15 cellular contexts compared by ENCODE assay signal in genomic region chr16:66273036-66273435, GRCh38.
DNase-seq lines count a peak whose midpoint lies in the region; ATAC-seq and TF ChIP-seq lines count a peak whose summit lies in the region.
"Had no signal": no experiment of that assay in that cellular context is flagged by ENCODE, and none has a peak within 500 bp of the region (broad histone marks: within the 10 kb centered on the region; RNA-seq: fewer than 3 reads in every experiment).

No MANE protein-coding gene starts in this region.

- H2BK5ac ChIP-seq in IMR-90 (ENCODE audit: low read depth, low read length, poor library complexity, severe bottlenecking) = no peak overlapping the region

- H3K4me1 Mint-ChIP-seq in osteocyte (ENCODE audit: unreplicated experiment) = peaks cover 27% of the 10 kb centered on the region
- peaks cover 2 to 7% of the 10 kb centered on the region in 2 donors for H3K4me1 Mint-ChIP-seq in stimulated activated naive B cell treated with anti-CD40 and anti-IgM and Interleukin-4, amounts not matched to agents 10 μg/mL and 1 μg/mL and 100 μg/mL, for 72 hours

- BruUV-seq in IMR-90 (replicated peaks; lab: Mats Ljungman, UMichigan) = no TSS peak

- no peaks in the 10 kb centered on the region for H4K20me1 ChIP-seq in IMR-90 (ENCODE audit: insufficient read depth, low read length)

- no peak overlapping the region for H3K14ac ChIP-seq in IMR-90 (replicated peaks; ENCODE audit: low read depth, low read length)

- no peak overlapping the region for H3K23ac ChIP-seq in IMR-90 (ENCODE audit: low read depth, low read length)

- in situ Hi-C loops in IMR-90 (cut with MboI; ENCODE audit: low sequenced_read_pairs) = loop anchor here (5.0 kb wide), 1 partner anchor 1151 kb away; the partner anchor contains the start of gene CDH11

- H3K27ac Mint-ChIP-seq in osteocyte (ENCODE audit: unreplicated experiment) = no peak overlapping the region
- H3K27ac Mint-ChIP-seq in stimulated activated naive B cell treated with anti-CD40 and anti-IgM and Interleukin-4, amounts not matched to agents 10 μg/mL and 1 μg/mL and 100 μg/mL, for 72 hours = no peak overlapping the region
- H3K27ac Mint-ChIP-seq: CD8-positive, alpha-beta memory T cell had no signal

- no peak overlapping the region for H2AFZ ChIP-seq in IMR-90 (replicated peaks; ENCODE audit: low read length, poor library complexity)

- 83% methylated on average over 1 of the region's 4 CpGs; no CpG with 5 or more reads in 1 of the 2 experiments for WGBS in IMR-90 (ENCODE audit: extremely low coverage in 2 of 2, insufficient read length in 1 of 2), 2 experiments

- no peak for ATAC-seq in IMR-90 (ENCODE audit: low read depth)
- no peak for ATAC-seq in GM21619 (IDR thresholded peaks at IDR 0.05; ENCODE audit: unreplicated experiment)
- no peak for ATAC-seq in stimulated activated naive B cell treated with anti-CD40 and anti-IgM and Interleukin-4, amounts not matched to agents 10 μg/mL and 1 μg/mL and 100 μg/mL, for 72 hours (replicated peaks)
- ATAC-seq in GM21423 (IDR thresholded peaks at IDR 0.05; ENCODE audit: unreplicated experiment) = no peak
- ATAC-seq: HCT116 had no signal

- peak overlapping the region; percentile 87; the same call in 1 of the 2 replicates for H2AK5ac ChIP-seq in IMR-90 (ENCODE audit: low read depth, low read length)

- dilution Hi-C loops in IMR-90 (cut with HindIII; ENCODE audit: low sequenced_read_pairs, unreplicated experiment) = no loop called here

- H2BK120ac ChIP-seq in IMR-90 (ENCODE audit: low read depth, low read length) = no peak overlapping the region

- H3K27me3 Mint-ChIP-seq in osteocyte (ENCODE audit: unreplicated experiment) = no peaks in the 10 kb centered on the region
- H3K27me3 Mint-ChIP-seq in stimulated activated naive B cell treated with anti-CD40 and anti-IgM and Interleukin-4, amounts not matched to agents 10 μg/mL and 1 μg/mL and 100 μg/mL, for 72 hours = peaks cover 44 to 46% of the 10 kb centered on the region in 2 donors

- H3K36me3 ChIP-seq in IMR-90 (ENCODE audit: control insufficient read depth, insufficient read depth, low read length) = no peaks in the 10 kb centered on the region

- peak overlapping the region; percentile 13; the same call in 1 of the 2 replicates for H3K4ac ChIP-seq in IMR-90 (ENCODE audit: low read depth, low read length)

- CTCF ChIA-PET in IMR-90 (lab: Yijun Ruan, JAX) = interaction anchor here (0.5 kb wide), 1 partner anchor 1180 kb away, joined by 3 read pairs; no protein-coding TSS in a partner anchor

- TF ChIP-seq POLR2A in IMR-90 (IDR thresholded peaks at IDR 0.05; ENCODE audit: low read depth, low read length) = no peak

- H3K4me3 ChIP-seq in IMR-90 (ENCODE audit: insufficient read depth, low read depth, low read length) = no peak overlapping the region

- H2AK9ac ChIP-seq in IMR-90 (replicated peaks; ENCODE audit: low read depth, low read length, poor library complexity) = no peak overlapping the region

- no peak overlapping the region for H3K18ac ChIP-seq in IMR-90 (ENCODE audit: low read depth, low read length)

- H3K9me1 ChIP-seq in IMR-90 (ENCODE audit: insufficient read depth, low read length) = peaks cover 4% of the 10 kb centered on the region; the same call in 1 of the 2 replicates

- no peaks in the 10 kb centered on the region for H3K79me1 ChIP-seq in IMR-90 (ENCODE audit: low read depth in 1 of 2, low read length in 2 of 2)

- no peaks in the 10 kb centered on the region for H3K27me3 ChIP-seq in IMR-90 (ENCODE audit: control insufficient read depth, insufficient read depth, low read length)

- H3K56ac ChIP-seq in IMR-90 (ENCODE audit: extremely low read depth, insufficient read depth, low read length) = no peak overlapping the region

- H3K4me3 Mint-ChIP-seq in osteocyte (ENCODE audit: unreplicated experiment) = no peak overlapping the region
- no peak overlapping the region for H3K4me3 Mint-ChIP-seq in stimulated activated naive B cell treated with anti-CD40 and anti-IgM and Interleukin-4, amounts not matched to agents 10 μg/mL and 1 μg/mL and 100 μg/mL, for 72 hours

- no peak for TF ChIP-seq CTCF in IMR-90 (conservative IDR thresholded peaks at IDR 0.05; ENCODE audit: low read depth, low read length)
- TF ChIP-seq CTCF in osteocyte (IDR thresholded peaks at IDR 0.05) = no peak

- H2BK15ac ChIP-seq in IMR-90 (ENCODE audit: low read depth, low read length) = peak overlapping the region; percentile 4; the same call in 1 of the 3 replicates

- H4K5ac ChIP-seq in IMR-90 (ENCODE audit: low read depth, low read length) = no peak overlapping the region

- peak; percentile 1 for DNase-seq in activated CD4-positive, CD25-positive, alpha-beta regulatory T cell treated with anti-CD3 and anti-CD28 coated beads, Interleukin-2, amount 50 U/mL, for 72 hours
- DNase-seq in activated CD4-positive, CD25-positive, alpha-beta regulatory T cell (lab: John Stamatoyannopoulos, UW) = no peak
- no peak for DNase-seq in IMR-90
- DNase-seq in islet precursor cell = peak; percentile 26
- peak; percentile 59 for DNase-seq in osteocyte (ENCODE audit: extremely low spot score, unreplicated experiment)
- DNase-seq in stimulated activated naive B cell treated with anti-CD40 and anti-IgM and Interleukin-4, amounts not matched to agents 10 μg/mL and 1 μg/mL and 100 μg/mL, for 72 hours = no peak
- DNase-seq: Caco-2; CD8-positive, alpha-beta memory T cell; DND-41; GDM1 had no signal

- intact Hi-C loops in IMR-90 (cut with micrococcal nuclease) = loop anchor here (10.0 kb wide), 2 partner anchors 748 to 938 kb away; no protein-coding TSS in a partner anchor

- TF ChIP-seq RAD21 in IMR-90 (IDR thresholded peaks at IDR 0.05; ENCODE audit: low read length) = no peak

- no peak overlapping the region for H4K8ac ChIP-seq in IMR-90 (ENCODE audit: low read depth in 2 of 2, low read length in 2 of 2)

- H3K9me3 Mint-ChIP-seq in osteocyte (ENCODE audit: unreplicated experiment) = no peaks in the 10 kb centered on the region
- peaks cover 13 to 15% of the 10 kb centered on the region in 2 donors for H3K9me3 Mint-ChIP-seq in stimulated activated naive B cell treated with anti-CD40 and anti-IgM and Interleukin-4, amounts not matched to agents 10 μg/mL and 1 μg/mL and 100 μg/mL, for 72 hours

- no peaks in the 10 kb centered on the region for H3K36me3 Mint-ChIP-seq in osteocyte (ENCODE audit: unreplicated experiment)
- H3K36me3 Mint-ChIP-seq in stimulated activated naive B cell treated with anti-CD40 and anti-IgM and Interleukin-4, amounts not matched to agents 10 μg/mL and 1 μg/mL and 100 μg/mL, for 72 hours = peaks cover 0 to 4% of the 10 kb centered on the region in 2 donors
- H3K36me3 Mint-ChIP-seq: CD8-positive, alpha-beta memory T cell had no signal

- POLR2A ChIA-PET in IMR-90 (lab: Charles Lee; ENCODE audit: unreplicated experiment) = no interaction called here

- peaks cover 7% of the 10 kb centered on the region for H3K4me1 ChIP-seq in IMR-90 (ENCODE audit: control insufficient read depth, insufficient read depth, low read length)

- H3K4me2 ChIP-seq in IMR-90 (ENCODE audit: low read depth, low read length) = no peak overlapping the region

- H3K9me3 ChIP-seq in IMR-90 (ENCODE audit: control insufficient read depth, insufficient read depth, low read length) = no peaks in the 10 kb centered on the region; the same call in 1 of the 2 replicates
- H3K9me3 ChIP-seq: Caco-2 had no signal

- no peak overlapping the region for H3K27ac ChIP-seq in IMR-90 (ENCODE audit: insufficient read depth, low read length)
- H3K27ac ChIP-seq: 22Rv1, HL-60 had no signal

- no peak overlapping the region for H3K9ac ChIP-seq in IMR-90 (ENCODE audit: low read depth, low read length)

- H2BK20ac ChIP-seq in IMR-90 (ENCODE audit: low read depth, low read length) = peak overlapping the region; percentile 14; the same call in 1 of the 2 replicates

- no peak overlapping the region for H4K91ac ChIP-seq in IMR-90 (ENCODE audit: insufficient read depth, low read depth, low read length)

TF ChIP-seq in IMR-90, 13 proteins besides CTCF, POLR2A, EP300 and RAD21:
- no peak for TF ChIP-seq RCOR1 (IDR thresholded peaks at IDR 0.05; ENCODE audit: insufficient replicate concordance, low read length)
- no peak for TF ChIP-seq ELK1 (IDR thresholded peaks at IDR 0.05; ENCODE audit: borderline replicate concordance, low read depth, low read length)
- no peak for TF ChIP-seq BHLHE40 (IDR thresholded peaks at IDR 0.05; ENCODE audit: low read depth, low read length)
- TF ChIP-seq RFX5 (IDR thresholded peaks at IDR 0.05; ENCODE audit: low read depth, low read length) = no peak
- TF ChIP-seq SMC3 (IDR thresholded peaks at IDR 0.05; ENCODE audit: low read depth, low read length) = no peak
- TF ChIP-seq MXI1 (IDR thresholded peaks at IDR 0.05; ENCODE audit: borderline replicate concordance, low read depth, low read length) = no peak

Comparison
In these comparisons a context has a peak if more than half of its experiments do, and no peak if none do; other contexts are left out.
1. DNase-seq: peak in activated CD4-positive, CD25-positive, alpha-beta regulatory T cell treated with anti-CD3 and anti-CD28 coated beads, Interleukin-2, amount 50 U/mL, for 72 hours (single experiment), islet precursor cell (single experiment) and osteocyte (single experiment); none in activated CD4-positive, CD25-positive, alpha-beta regulatory T cell (0 of 4), IMR-90 (single experiment) and stimulated activated naive B cell treated with anti-CD40 and anti-IgM and Interleukin-4, amounts not matched to agents 10 μg/mL and 1 μg/mL and 100 μg/mL, for 72 hours (single experiment).